26 cellular contexts compared by ENCODE assay signal in the genomic region with DNA sequence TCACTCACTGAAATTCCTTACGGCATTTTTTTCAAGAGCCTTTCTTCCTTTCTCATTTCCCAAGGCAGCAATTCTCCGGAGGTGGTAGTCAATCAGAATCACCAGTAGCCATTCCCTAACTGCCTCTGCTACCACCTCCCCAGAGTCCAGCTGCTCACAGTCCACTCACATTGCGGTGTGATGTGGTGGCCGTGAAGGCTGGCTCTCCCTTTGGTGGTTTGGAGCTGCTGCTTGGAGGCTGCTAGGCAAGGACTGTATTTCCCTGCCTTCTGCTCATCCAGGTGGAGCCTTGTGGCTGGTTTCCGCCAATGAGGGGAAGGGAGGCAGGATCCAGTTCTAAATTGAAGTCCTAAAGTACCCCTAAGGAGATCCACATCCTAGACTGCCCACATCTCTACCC.
"Had no signal": no experiment of that assay in that cellular context is flagged by ENCODE, and none has a peak within 500 bp of the region (broad histone marks: within the 10 kb centered on the region; RNA-seq: fewer than 3 reads in every experiment).

No MANE protein-coding gene starts in this region.

- H3K4me1 ChIP-seq: pancreas, right atrium auricular region, right lobe of liver, suprapubic skin, upper lobe of right lung had no signal

- H3K36me3 Mint-ChIP-seq: immature natural killer cell; mesothelial cell of epicardium; naive thymus-derived CD8-positive, alpha-beta T cell; stimulated activated effector memory CD8-positive, alpha-beta T cell treated with anti-CD3 and anti-CD28 coated beads, Interleukin-12 subunit alpha, Interleukin-12 subunit beta, amount 100 ng/mL, for 72 hours had no signal

- ATAC-seq: naive thymus-derived CD8-positive, alpha-beta T cell; pancreas; right lobe of liver; upper lobe of right lung had no signal

- H3K4me3 Mint-ChIP-seq: immature natural killer cell; mesothelial cell of epicardium; naive thymus-derived CD8-positive, alpha-beta T cell; nephron; neural crest cell; stimulated activated effector memory CD8-positive, alpha-beta T cell treated with anti-CD3 and anti-CD28 coated beads, Interleukin-12 subunit alpha, Interleukin-12 subunit beta, amount 100 ng/mL, for 72 hours; stimulated activated naive CD8-positive, alpha-beta T cell treated with anti-CD3 and anti-CD28 coated beads, Interleukin-15, Interleukin-2, amounts not matched to agents 100 ng/mL and 50 ng/mL, for 24 hours had no signal

- H3K9me3 Mint-ChIP-seq: mesothelial cell of epicardium; nephron; neural crest cell; stimulated activated effector memory CD8-positive, alpha-beta T cell treated with anti-CD3 and anti-CD28 coated beads, Interleukin-12 subunit alpha, Interleukin-12 subunit beta, amount 100 ng/mL, for 72 hours; stimulated activated naive CD8-positive, alpha-beta T cell treated with anti-CD3 and anti-CD28 coated beads, Interleukin-15, Interleukin-2, amounts not matched to agents 100 ng/mL and 50 ng/mL, for 24 hours had no signal

- H3K27me3 ChIP-seq: pancreas, right atrium auricular region, right lobe of liver, tibial artery had no signal

- H3K9me3 ChIP-seq: left ventricle myocardium inferior, pancreas, right atrium auricular region, right lobe of liver, suprapubic skin, thoracic aorta, tibial artery, upper lobe of right lung had no signal

- H3K4me3 ChIP-seq: left ventricle myocardium inferior, lung, pancreas, right atrium auricular region, right lobe of liver, skin epidermis, suprapubic skin, thoracic aorta, tibial artery, upper lobe of right lung had no signal

- H3K36me3 ChIP-seq: left ventricle myocardium inferior, pancreas, right atrium auricular region, right lobe of liver, suprapubic skin, thoracic aorta, tibial artery, upper lobe of right lung had no signal

- H3K27ac Mint-ChIP-seq: immature natural killer cell; mesothelial cell of epicardium; naive thymus-derived CD8-positive, alpha-beta T cell; nephron; stimulated activated effector memory CD8-positive, alpha-beta T cell treated with anti-CD3 and anti-CD28 coated beads, Interleukin-12 subunit alpha, Interleukin-12 subunit beta, amount 100 ng/mL, for 72 hours; stimulated activated naive CD8-positive, alpha-beta T cell treated with anti-CD3 and anti-CD28 coated beads, Interleukin-15, Interleukin-2, amounts not matched to agents 100 ng/mL and 50 ng/mL, for 24 hours had no signal

- H3K4me1 Mint-ChIP-seq: immature natural killer cell; mesothelial cell of epicardium; stimulated activated effector memory CD8-positive, alpha-beta T cell treated with anti-CD3 and anti-CD28 coated beads, Interleukin-12 subunit alpha, Interleukin-12 subunit beta, amount 100 ng/mL, for 72 hours had no signal

- DNase-seq: head of caudate nucleus; hypothalamus; immature natural killer cell; left ventricle myocardium inferior; mesendoderm; naive thymus-derived CD8-positive, alpha-beta T cell; pancreas; posterior cingulate gyrus; right lobe of liver; stimulated activated CD4-positive, alpha-beta T cell treated with anti-CD3 and anti-CD28 coated beads, Interleukin-12 subunit alpha, Interleukin-12 subunit beta, amount 100 ng/mL, for 4 hours; stimulated activated CD4-positive, alpha-beta T cell treated with anti-CD3 and anti-CD28 coated beads, Interleukin-15, amount 100 ng/mL, for 24 hours; stimulated activated CD4-positive, alpha-beta T cell treated with anti-CD3 and anti-CD28 coated beads, Interleukin-2, amount 100 ng/mL, for 24 hours; stimulated activated CD4-positive, alpha-beta T cell treated with anti-CD3 and anti-CD28 coated beads, Interleukin-4, amount 100 ng/mL, for 1 hour; stimulated activated naive CD4-positive, alpha-beta T cell; tibial artery; upper lobe of right lung had no signal

- H3K27ac ChIP-seq: left ventricle myocardium inferior, pancreas, right atrium auricular region, right lobe of liver, skin epidermis, suprapubic skin, thoracic aorta, tibial artery, upper lobe of right lung had no signal
